Comparison of ENCODE assay signal across 16 cellular contexts in the genomic region with DNA sequence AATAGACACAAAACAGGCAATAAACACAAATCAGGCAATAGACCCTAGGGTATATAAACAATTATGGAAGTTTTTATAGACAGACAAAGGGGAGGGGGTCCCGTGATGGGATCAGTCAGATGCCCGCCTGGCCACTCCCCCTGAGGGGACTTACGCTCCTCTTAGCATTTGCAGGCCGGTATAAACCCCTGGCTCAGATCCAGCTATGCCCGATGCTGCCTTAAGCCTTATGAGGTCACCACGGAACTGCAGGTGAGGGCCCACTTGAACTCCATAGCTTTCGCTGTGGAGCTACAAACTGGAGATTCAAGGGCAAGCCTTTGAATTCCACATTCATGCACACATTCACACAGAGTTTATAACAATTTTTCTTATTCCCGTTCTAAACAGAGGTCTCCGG.
DNase-seq lines count a peak whose midpoint lies in the region; ATAC-seq and TF ChIP-seq lines count a peak whose summit lies in the region.
"Had no signal": no experiment of that assay in that cellular context is flagged by ENCODE, and none has a peak within 500 bp of the region (broad histone marks: within the 10 kb centered on the region; RNA-seq: fewer than 3 reads in every experiment).

No MANE protein-coding gene starts in this region.

- no peaks in the 10 kb centered on the region for H3K4me1 ChIP-seq in mucosa of descending colon (ENCODE audit: low read depth)
- H3K4me1 ChIP-seq in upper lobe of right lung = no peaks in the 10 kb centered on the region
- H3K4me1 ChIP-seq in OCI-LY7 (ENCODE audit: insufficient read depth, low read length, poor library complexity, severe bottlenecking) = no peaks in the 10 kb centered on the region
- H3K4me1 ChIP-seq: BLaER1, Caco-2 had no signal

- H3K4me3 Mint-ChIP-seq in activated T-helper 1 cell treated with anti-CD3 and anti-CD28 coated beads, Interleukin-12 subunit alpha, Interleukin-12 subunit beta, Interleukin-2, Interleukin-4 antibody, amounts not matched to agents 30 ng/mL and 10 ng/mL and 1 ng/mL, durations not matched to agents 14 hours and 24 hours and 36 hours = no peak overlapping the region
- H3K4me3 Mint-ChIP-seq: B cell; CD4-positive, CD25-positive, alpha-beta regulatory T cell; CD8-positive, alpha-beta T cell had no signal

- intact Hi-C loops in mucosa of descending colon (cut with DNase I, micrococcal nuclease) (no loop called here), upper lobe of right lung (cut with DNase I) (no loop called here), OCI-LY7 (cut with micrococcal nuclease; ENCODE audit: unreplicated experiment) (no loop called here)
- intact Hi-C loops in activated T-helper 1 cell treated with anti-CD3 and anti-CD28 coated beads, Interleukin-12 subunit alpha, Interleukin-12 subunit beta, Interleukin-2, Interleukin-4 antibody, amounts not matched to agents 30 ng/mL and 10 ng/mL and 1 ng/mL, durations not matched to agents 14 hours and 24 hours and 36 hours (cut with micrococcal nuclease) = no loop called here

- no peaks in the 10 kb centered on the region for H3K36me3 ChIP-seq in mucosa of descending colon (ENCODE audit: low read depth)
- H3K36me3 ChIP-seq in upper lobe of right lung = no peaks in the 10 kb centered on the region
- H3K36me3 ChIP-seq in OCI-LY7 (ENCODE audit: insufficient read depth, low read length) = no peaks in the 10 kb centered on the region
- H3K36me3 ChIP-seq: BLaER1 had no signal

- H3K27me3 Mint-ChIP-seq in activated T-helper 1 cell treated with anti-CD3 and anti-CD28 coated beads, Interleukin-12 subunit alpha, Interleukin-12 subunit beta, Interleukin-2, Interleukin-4 antibody, amounts not matched to agents 30 ng/mL and 10 ng/mL and 1 ng/mL, durations not matched to agents 14 hours and 24 hours and 36 hours (ENCODE audit: insufficient read depth) = no peaks in the 10 kb centered on the region
- H3K27me3 Mint-ChIP-seq: B cell had no signal

- no peak overlapping the region for H3K4me3 ChIP-seq in mucosa of descending colon
- no peak overlapping the region for H3K4me3 ChIP-seq in upper lobe of right lung
- H3K4me3 ChIP-seq in OCI-LY7 (ENCODE audit: low read depth, low read length, poor library complexity, severe bottlenecking) = no peak overlapping the region
- H3K4me3 ChIP-seq: BLaER1, GM23248 had no signal

- no peak overlapping the region for H3K4me2 ChIP-seq in OCI-LY7 (ENCODE audit: low read length)
- H3K4me2 ChIP-seq: BLaER1 had no signal

- H3K9me3 Mint-ChIP-seq in activated T-helper 1 cell treated with anti-CD3 and anti-CD28 coated beads, Interleukin-12 subunit alpha, Interleukin-12 subunit beta, Interleukin-2, Interleukin-4 antibody, amounts not matched to agents 30 ng/mL and 10 ng/mL and 1 ng/mL, durations not matched to agents 14 hours and 24 hours and 36 hours = no peaks in the 10 kb centered on the region
- H3K9me3 Mint-ChIP-seq: CD4-positive, CD25-positive, alpha-beta regulatory T cell; CD8-positive, alpha-beta T cell had no signal

- BruUV-seq in OCI-LY7 (replicated peaks; lab: Mats Ljungman, UMichigan) = no TSS peak

- TF ChIP-seq CTCF in VCaP (conservative IDR thresholded peaks at IDR 0.05) (no peak), mucosa of descending colon (IDR thresholded peaks at IDR 0.05) (no peak), upper lobe of right lung (IDR thresholded peaks at IDR 0.05) (no peak), OCI-LY7 (conservative IDR thresholded peaks at IDR 0.05; ENCODE audit: low read length) (no peak)

- no peak overlapping the region for H2AFZ ChIP-seq in OCI-LY7 (ENCODE audit: low read length)
- H2AFZ ChIP-seq: GM23248 had no signal

- CTCF ChIA-PET in OCI-LY7 (lab: Charles Lee; ENCODE audit: unreplicated experiment) = no interaction called here

- no peaks in the 10 kb centered on the region for H4K20me1 ChIP-seq in OCI-LY7 (ENCODE audit: insufficient read depth, low read length)
- H4K20me1 ChIP-seq: BLaER1 had no signal

- H3K9me2 ChIP-seq in OCI-LY7 (ENCODE audit: insufficient read depth, low read length) = no peaks in the 10 kb centered on the region

- no peak overlapping the region for H3K27ac Mint-ChIP-seq in activated T-helper 1 cell treated with anti-CD3 and anti-CD28 coated beads, Interleukin-12 subunit alpha, Interleukin-12 subunit beta, Interleukin-2, Interleukin-4 antibody, amounts not matched to agents 30 ng/mL and 10 ng/mL and 1 ng/mL, durations not matched to agents 14 hours and 24 hours and 36 hours
- H3K27ac Mint-ChIP-seq: B cell; CD4-positive, CD25-positive, alpha-beta regulatory T cell; CD8-positive, alpha-beta T cell had no signal

- no peaks in the 10 kb centered on the region for H3K27me3 ChIP-seq in upper lobe of right lung
- H3K27me3 ChIP-seq: BLaER1 had no signal

- H3K36me3 Mint-ChIP-seq in activated T-helper 1 cell treated with anti-CD3 and anti-CD28 coated beads, Interleukin-12 subunit alpha, Interleukin-12 subunit beta, Interleukin-2, Interleukin-4 antibody, amounts not matched to agents 30 ng/mL and 10 ng/mL and 1 ng/mL, durations not matched to agents 14 hours and 24 hours and 36 hours (ENCODE audit: low read depth) = no peaks in the 10 kb centered on the region
- H3K36me3 Mint-ChIP-seq: CD4-positive, CD25-positive, alpha-beta regulatory T cell; CD8-positive, alpha-beta T cell had no signal

- peak overlapping the region; percentile 30; the same call in 1 of the 2 replicates for H3K27ac ChIP-seq in VCaP
- H3K27ac ChIP-seq in upper lobe of right lung = no peak overlapping the region
- H3K27ac ChIP-seq in OCI-LY7 (ENCODE audit: low read depth, low read length, poor library complexity, severe bottlenecking) = no peak overlapping the region
- H3K27ac ChIP-seq: BLaER1, C4-2B, GM23248 had no signal

- H3K9me3 ChIP-seq in mucosa of descending colon (no peaks in the 10 kb centered on the region), upper lobe of right lung (no peaks in the 10 kb centered on the region), OCI-LY7 (ENCODE audit: low read length) (no peaks in the 10 kb centered on the region)
- H3K9me3 ChIP-seq: BLaER1, Caco-2 had no signal

- DNase-seq in mucosa of descending colon (peak in 2 of 3 donors; percentile 36 to 46), upper lobe of right lung (peak; percentile 63), OCI-LY7 (ENCODE audit: low spot score) (no peak)
- no peak for DNase-seq in NK-92 treated with Interleukin-12 subunit alpha and Interleukin-12 subunit beta, amount 100 ng/mL, for 24 hours (lab: John Stamatoyannopoulos, UW)
- DNase-seq in activated T-helper 1 cell treated with anti-CD3 and anti-CD28 coated beads, Interleukin-12 subunit alpha, Interleukin-12 subunit beta, Interleukin-2, Interleukin-4 antibody, amounts not matched to agents 30 ng/mL and 10 ng/mL and 1 ng/mL, durations not matched to agents 14 hours and 24 hours and 36 hours (ENCODE audit: low spot score) = no peak
- DNase-seq: Caco-2; CD4-positive, CD25-positive, alpha-beta regulatory T cell; CD8-positive, alpha-beta T cell; DMS153; H7; HCEC 1CT had no signal

- ATAC-seq in mucosa of descending colon (no peak), upper lobe of right lung (no peak)
- ATAC-seq: CD8-positive, alpha-beta T cell had no signal

- H3K4me1 Mint-ChIP-seq in activated T-helper 1 cell treated with anti-CD3 and anti-CD28 coated beads, Interleukin-12 subunit alpha, Interleukin-12 subunit beta, Interleukin-2, Interleukin-4 antibody, amounts not matched to agents 30 ng/mL and 10 ng/mL and 1 ng/mL, durations not matched to agents 14 hours and 24 hours and 36 hours (ENCODE audit: low read depth) = no peaks in the 10 kb centered on the region
- H3K4me1 Mint-ChIP-seq: B cell; CD4-positive, CD25-positive, alpha-beta regulatory T cell had no signal

- POLR2A ChIA-PET in OCI-LY7 (lab: Charles Lee) = no interaction called here

- no peaks in the 10 kb centered on the region for H3K79me2 ChIP-seq in OCI-LY7 (ENCODE audit: insufficient read depth, low read depth, low read length)

Comparison
In these comparisons a context has a peak if more than half of its experiments do, and no peak if none do; other contexts are left out.
1. DNase-seq: peak in mucosa of descending colon (2 of 3) and upper lobe of right lung (single experiment); none in NK-92 treated with Interleukin-12 subunit alpha and Interleukin-12 subunit beta, amount 100 ng/mL, for 24 hours (single experiment), OCI-LY7 (single experiment) and activated T-helper 1 cell treated with anti-CD3 and anti-CD28 coated beads, Interleukin-12 subunit alpha, Interleukin-12 subunit beta, Interleukin-2, Interleukin-4 antibody, amounts not matched to agents 30 ng/mL and 10 ng/mL and 1 ng/mL, durations not matched to agents 14 hours and 24 hours and 36 hours (single experiment).